11 cellular contexts compared by ENCODE assay signal in the genomic region with DNA sequence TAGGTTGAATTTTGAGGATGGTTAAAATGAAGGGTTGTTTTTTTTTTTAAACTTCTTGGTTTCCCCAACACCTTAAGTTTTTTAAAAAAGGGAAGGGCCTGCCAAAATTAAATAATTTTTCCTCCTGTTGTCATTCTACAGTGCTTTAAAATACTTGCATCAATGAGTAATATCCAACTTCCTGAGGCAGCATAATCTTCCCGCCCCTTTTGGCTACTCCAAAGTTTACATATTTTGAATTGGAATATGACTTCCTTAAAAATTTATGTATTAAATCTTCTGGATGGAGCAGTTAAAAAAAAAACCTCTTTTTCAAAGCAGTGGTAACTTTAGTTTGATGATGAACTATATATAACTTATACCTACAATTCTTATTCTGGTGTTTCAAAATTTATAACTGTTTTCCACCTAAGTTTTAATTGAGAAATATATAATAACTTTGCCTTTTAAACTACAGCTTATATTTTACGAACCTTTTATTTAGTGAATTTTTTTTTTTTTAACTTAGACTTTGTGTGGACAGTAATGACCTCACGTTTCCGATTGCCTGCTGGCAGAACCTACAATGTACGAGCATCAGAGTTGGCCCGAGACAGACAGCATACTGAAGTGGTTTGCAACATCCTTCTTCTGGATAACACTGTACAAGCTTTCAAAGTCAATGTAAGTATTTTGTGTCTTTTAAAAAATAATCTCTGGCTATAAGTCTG. TPM values are rescaled to one million over a fixed set of nuclear protein-coding genes. Genes with fewer than 3 reads are reported as not detected.
DNase-seq lines count a peak whose midpoint lies in the region; TF ChIP-seq lines count a peak whose summit lies in the region.
"Had no signal": no experiment of that assay in that cellular context is flagged by ENCODE, and none has a peak within 500 bp of the region (broad histone marks: within the 10 kb centered on the region; RNA-seq: fewer than 3 reads in every experiment).

No MANE protein-coding gene starts in this region.

- no TSS peak for BruUV-seq in PC-9 (replicated peaks; lab: Mats Ljungman, UMichigan)

- peak overlapping the region; percentile 29 for H3K27ac Mint-ChIP-seq in osteocyte (ENCODE audit: unreplicated experiment)

- peaks cover 10% of the 10 kb centered on the region for H3K36me3 Mint-ChIP-seq in osteocyte (ENCODE audit: unreplicated experiment)

- H4K20me1 ChIP-seq in PC-9 (ENCODE audit: insufficient read depth) = no peaks in the 10 kb centered on the region; the same call in 1 of the 2 replicates

- peaks cover 5% of the 10 kb centered on the region; the same call in 1 of the 2 replicates for H3F3A ChIP-seq in PC-9 (ENCODE audit: insufficient read depth, low read depth)

- H3K36me3 ChIP-seq in PC-9 (ENCODE audit: low read depth) = peaks cover 27% of the 10 kb centered on the region

- H3K9me3 Mint-ChIP-seq in osteocyte (ENCODE audit: unreplicated experiment) = peaks cover 10% of the 10 kb centered on the region

- H3K27me3 ChIP-seq in PC-9 (ENCODE audit: insufficient read depth, low read depth) = no peaks in the 10 kb centered on the region

- H3K27ac ChIP-seq in PC-9 = peak overlapping the region; percentile 58

- no peaks in the 10 kb centered on the region for H3K27me3 Mint-ChIP-seq in osteocyte (ENCODE audit: unreplicated experiment)

- no peak overlapping the region for H2AFZ ChIP-seq in PC-9

- peaks cover 5% of the 10 kb centered on the region; the same call in 1 of the 2 replicates for H3K9me3 ChIP-seq in PC-9 (ENCODE audit: insufficient read depth, low read depth)

- DNase-seq in G401 (ENCODE audit: low spot score) (peak; percentile 51), PC-9 (no peak), epithelial cell of esophagus (ENCODE audit: low read depth) (peak; percentile 43), osteocyte (ENCODE audit: extremely low spot score, unreplicated experiment) (no peak), activated gamma-delta T cell (lab: John Stamatoyannopoulos, UW) (no peak), DMS114 treated with DMSO at 0.1 percent for 48 hours (lab: John Stamatoyannopoulos, UW; ENCODE audit: unreplicated experiment) (no peak)
- no peak for DNase-seq in stimulated activated CD4-positive, alpha-beta T cell treated with anti-CD3 and anti-CD28 coated beads, Interleukin-2, amount 100 ng/mL, for 48 hours
- DNase-seq in activated naive CD4-positive, alpha-beta T cell treated with anti-CD3 and anti-CD28 coated beads, Interleukin-2, amount 50 U/mL, for 16 hours = no peak
- DNase-seq: activated T-cell treated with anti-CD3 and anti-CD28 coated beads, Interleukin-2, amount 50 U/mL, for 48 hours; GF-D8; NCI-H226 had no signal

- H3K4me2 ChIP-seq in PC-9 = no peak overlapping the region

- peaks cover 48% of the 10 kb centered on the region for H3K79me2 ChIP-seq in PC-9 (ENCODE audit: low read depth)

- peaks cover 16% of the 10 kb centered on the region for H3K4me1 ChIP-seq in PC-9 (replicated peaks; ENCODE audit: insufficient read depth)

- no peaks in the 10 kb centered on the region for H3K9me2 ChIP-seq in PC-9 (ENCODE audit: insufficient read depth)

- CTCF ChIA-PET in PC-9 (lab: Charles Lee) = interaction anchor here (0.6 kb wide), 1 partner anchor 224 kb away, joined by 4 read pairs; no protein-coding TSS in a partner anchor

- in situ Hi-C loops in G401 (cut with HindIII; ENCODE audit: low sequenced_read_pairs) = no loop called here

- no peak overlapping the region for H3K4me3 Mint-ChIP-seq in osteocyte (ENCODE audit: unreplicated experiment)

- intact Hi-C loops in PC-9 (cut with micrococcal nuclease; ENCODE audit: unreplicated experiment) = loop anchor here (5.0 kb wide), 1 partner anchor 47 kb away; no protein-coding TSS in a partner anchor

- peaks cover 21% of the 10 kb centered on the region for H3K4me1 Mint-ChIP-seq in osteocyte (ENCODE audit: unreplicated experiment)

- H3K4me3 ChIP-seq in PC-9 = no peak overlapping the region
- no peak overlapping the region for H3K4me3 ChIP-seq in epithelial cell of esophagus (ENCODE audit: low read length)

- TF ChIP-seq CTCF in PC-9 (conservative IDR thresholded peaks at IDR 0.05) (no peak), epithelial cell of esophagus (IDR thresholded peaks at IDR 0.05; ENCODE audit: insufficient read depth, low read depth, low read length, missing control alignments) (no peak), osteocyte (IDR thresholded peaks at IDR 0.05) (no peak)

- POLR2A ChIA-PET in PC-9 (lab: Charles Lee; ENCODE audit: unreplicated experiment) = no interaction called here

RNA-seq across cellular contexts. Expression of a gene that starts 49.8 kb away (rescaled TPM):
- total RNA-seq in G401 (2014; rRNA removed; shearing (Covaris generic)) = 14.0 and 33.9 TPM in 2 replicates
- total RNA-seq in PC-9 (2021) (46.6 and 60.7 TPM in 2 replicates), osteocyte (18.3 and 21.4 TPM in 2 replicates)

Comparison
In these comparisons a context has a peak if more than half of its experiments do, and no peak if none do; other contexts are left out.
1. DNase-seq: peak in G401 (single experiment) and epithelial cell of esophagus (single experiment); none in PC-9 (0 of 2), osteocyte (single experiment), activated gamma-delta T cell (single experiment), stimulated activated CD4-positive, alpha-beta T cell treated with anti-CD3 and anti-CD28 coated beads, Interleukin-2, amount 100 ng/mL, for 48 hours (0 of 2), DMS114 treated with DMSO at 0.1 percent for 48 hours (single experiment) and activated naive CD4-positive, alpha-beta T cell treated with anti-CD3 and anti-CD28 coated beads, Interleukin-2, amount 50 U/mL, for 16 hours (single experiment).